Comparison of ENCODE assay signal across 8 cellular contexts in genomic region chr1:174158767-174159252, GRCh38. TPM values are rescaled to one million over a fixed set of nuclear protein-coding genes. Genes with fewer than 3 reads are reported as not detected.
A peak's percentile ranks its signal among the peaks of the same experiment; 100 is the strongest.
DNase-seq lines count a peak whose midpoint lies in the region; ATAC-seq and TF ChIP-seq lines count a peak whose summit lies in the region.

No MANE protein-coding gene starts in this region.

- H3K36me3 ChIP-seq in Karpas-422 (ENCODE audit: insufficient read depth, low read length): no peaks in the 10 kb centered on the region
- no peaks in the 10 kb centered on the region for H3K36me3 ChIP-seq in right lobe of liver

- TF ChIP-seq CTCF in astrocyte of the spinal cord (IDR thresholded peaks at IDR 0.05; ENCODE audit: low read depth, low read length): no peak
- TF ChIP-seq CTCF in right lobe of liver (IDR thresholded peaks at IDR 0.05): no peak
- no peak for TF ChIP-seq CTCF in type B pancreatic cell (conservative IDR thresholded peaks at IDR 0.05)

- H3K27ac ChIP-seq in Karpas-422 (ENCODE audit: low read length) (no peak overlapping the region), right lobe of liver (peak overlapping the region in 2 of 3 donors; percentile 59 to 93)

- peak overlapping the region; percentile 76 for H3K27ac Mint-ChIP-seq in type B pancreatic cell

- H2AFZ ChIP-seq in Karpas-422 (ENCODE audit: low read length): peak overlapping the region; percentile 99

- H3K4me2 ChIP-seq in Karpas-422 (ENCODE audit: low read depth, low read length, poor library complexity, severe bottlenecking): peak overlapping the region; percentile 96

- DNase-seq in NCI-H1092 treated with DMSO at 0.1 percent for 48 hours (lab: John Stamatoyannopoulos, UW): peak; percentile 86
- DNase-seq in NCI-H1092 (lab: John Stamatoyannopoulos, UW): no peak
- DNase-seq in Karpas-422: no peak
- no peak for DNase-seq in astrocyte of the spinal cord (ENCODE audit: low read depth, low spot score)
- no peak for DNase-seq in right lobe of liver
- DNase-seq in type B pancreatic cell (ENCODE audit: extremely low spot score, unreplicated experiment): no peak
- no peak for DNase-seq in T-helper 9 cell

- no peaks in the 10 kb centered on the region for H3K9me2 ChIP-seq in Karpas-422 (replicated peaks; ENCODE audit: insufficient read depth, low read length)

- WGBS in right lobe of liver (ENCODE audit: insufficient coverage, low coverage, low lambda C conversion rate, missing lambda C conversion rate): 2% methylated on average over 22 of the region's 23 CpGs

- peak overlapping the region; percentile 86 for H3K9ac ChIP-seq in Karpas-422 (ENCODE audit: low read length)

- H3K9me3 ChIP-seq in Karpas-422 (ENCODE audit: low read length) (no peaks in the 10 kb centered on the region), right lobe of liver (no peaks in the 10 kb centered on the region)

- intact Hi-C loops in right lobe of liver (cut with DNase I): no loop called here

- no peaks in the 10 kb centered on the region for H3K36me3 Mint-ChIP-seq in type B pancreatic cell

- no peak for TF ChIP-seq POLR2A in right lobe of liver (IDR thresholded peaks at IDR 0.05)

- H3K27me3 ChIP-seq in Karpas-422 (ENCODE audit: low read length): no peaks in the 10 kb centered on the region
- no peaks in the 10 kb centered on the region for H3K27me3 ChIP-seq in right lobe of liver

- peak overlapping the region; percentile 74 for H3K4me3 ChIP-seq in Karpas-422 (ENCODE audit: low read length)
- peak overlapping the region; percentile 59 for H3K4me3 ChIP-seq in astrocyte of the spinal cord (ENCODE audit: low read depth, low read length)
- peak overlapping the region; percentile 95 to 98 (median 95) for H3K4me3 ChIP-seq in right lobe of liver

- H3K79me2 ChIP-seq in Karpas-422 (ENCODE audit: low read length): no peaks in the 10 kb centered on the region

- peaks cover 14% of the 10 kb centered on the region for H4K20me1 ChIP-seq in Karpas-422 (ENCODE audit: insufficient read depth, low read depth, low read length)

- H3K27me3 Mint-ChIP-seq in type B pancreatic cell: no peaks in the 10 kb centered on the region

- no peaks in the 10 kb centered on the region for H3K9me3 Mint-ChIP-seq in type B pancreatic cell

- in situ Hi-C loops in astrocyte of the spinal cord (cut with HindIII; ENCODE audit: low sequenced_read_pairs): no loop called here

- peak overlapping the region; percentile 90 for H3K4me3 Mint-ChIP-seq in type B pancreatic cell

- H3K4me1 ChIP-seq in Karpas-422 (ENCODE audit: low read length): peaks cover 35% of the 10 kb centered on the region
- peaks cover 0 to 10% (median 0%) of the 10 kb centered on the region in 4 donors for H3K4me1 ChIP-seq in right lobe of liver

- no peak for ATAC-seq in right lobe of liver
- ATAC-seq in GM21619 (IDR thresholded peaks at IDR 0.05; ENCODE audit: unreplicated experiment): no peak

- peaks cover 12% of the 10 kb centered on the region for H3K4me1 Mint-ChIP-seq in type B pancreatic cell (ENCODE audit: unreplicated experiment)

RNA-seq across cellular contexts. Expression of gene RABGAP1L, which starts 0.5 kb away (rescaled TPM):
- 28.9 and 39.5 TPM in 2 replicates for total RNA-seq in Karpas-422 (2014; rRNA removed; shearing (Covaris generic); ENCODE audit: low replicate concordance)
- total RNA-seq in right lobe of liver (10 to 100 TPM; 11.7 to 23.1 (median 18.5) TPM), type B pancreatic cell (ENCODE audit: low replicate concordance) (35.6 and 56.9 TPM in 2 replicates)
